In genomic region chr2:128637481-128638155, GRCh38 we compare ENCODE assay signal across 1 cellular context.
TF ChIP-seq lines count a peak whose summit lies in the region.

No MANE protein-coding gene starts in this region.

TF ChIP-seq in IMR-90, 13 proteins besides CTCF, POLR2A, EP300 and RAD21 (continued from another document):
- TF ChIP-seq USF2 (IDR thresholded peaks at IDR 0.05; ENCODE audit: low read depth, low read length) (no peak), MAFK (IDR thresholded peaks at IDR 0.05; ENCODE audit: low read depth, low read length) (no peak), CHD1 (IDR thresholded peaks at IDR 0.05; ENCODE audit: low read depth, low read length) (no peak), SMC3 (IDR thresholded peaks at IDR 0.05; ENCODE audit: low read depth, low read length) (no peak)
